Comparison of ENCODE assay signal across 13 cellular contexts in genomic region chr3:142168514-142168913, GRCh38. TPM values are rescaled to one million over a fixed set of nuclear protein-coding genes. Genes with fewer than 3 reads are reported as not detected.
A peak's percentile ranks its signal among the peaks of the same experiment; 100 is the strongest.
DNase-seq lines count a peak whose midpoint lies in the region; ATAC-seq and TF ChIP-seq lines count a peak whose summit lies in the region.
"Had no signal": no experiment of that assay in that cellular context is flagged by ENCODE, and none has a peak within 500 bp of the region (broad histone marks: within the 10 kb centered on the region; RNA-seq: fewer than 3 reads in every experiment).

No MANE protein-coding gene starts in this region.

- H4K91ac ChIP-seq in H9 (ENCODE audit: insufficient read length, low read depth, low read length): no peak overlapping the region

- H3K4ac ChIP-seq in H9 (ENCODE audit: low read depth, low read length): no peak overlapping the region

- no peak overlapping the region for H4K5ac ChIP-seq in H9 (ENCODE audit: insufficient read length, low read depth, low read length)

- H3K4me3 ChIP-seq in endodermal cell (ENCODE audit: low read length) (no peak overlapping the region), thyroid gland (replicated peaks in 1 of 3) (no peak overlapping the region)
- H3K4me3 ChIP-seq in naive thymus-derived CD4-positive, alpha-beta T cell (ENCODE audit: low read length): no peak overlapping the region
- H3K4me3 ChIP-seq: GM12878 had no signal

- no CpG with 5 or more reads among the region's 3 CpGs for WGBS in H9 (ENCODE audit: extremely low coverage, insufficient read length, low lambda C conversion rate)
- whole genome bisulfite sequencing in endodermal cell (ENCODE audit: insufficient coverage in 1 of 2, insufficient read length in 1 of 2), 2 experiments: 50 to 62% methylated on average over 2 to 3 of the region's 3 CpGs
- WGBS in thyroid gland, 2 donors: 80 to 83% methylated on average over 3 of the region's 3 CpGs

- H2AFZ ChIP-seq in H9 (ENCODE audit: low read length): no peak overlapping the region

- no peaks in the 10 kb centered on the region for H3K9me3 ChIP-seq in H9 (ENCODE audit: control insufficient read depth, low read depth, low read length)
- no peaks in the 10 kb centered on the region for H3K9me3 ChIP-seq in endodermal cell (ENCODE audit: control insufficient read depth, low read length)
- no peaks in the 10 kb centered on the region for H3K9me3 ChIP-seq in thyroid gland
- no peaks in the 10 kb centered on the region for H3K9me3 ChIP-seq in naive thymus-derived CD4-positive, alpha-beta T cell (ENCODE audit: control insufficient read depth in 2 of 3, low read length in 3 of 3)

- no peak overlapping the region for H2AK5ac ChIP-seq in H9 (ENCODE audit: insufficient read length, low read length)

- no peaks in the 10 kb centered on the region for H3K23me2 ChIP-seq in H9 (ENCODE audit: insufficient read length, low read depth, low read length, poor library complexity, severe bottlenecking)

- H2BK12ac ChIP-seq in H9 (ENCODE audit: insufficient read length, low read depth, low read length): no peak overlapping the region

- no peak overlapping the region for H2BK5ac ChIP-seq in H9 (ENCODE audit: insufficient read length, low read length)

- no peak overlapping the region for H3T11ph ChIP-seq in H9 (ENCODE audit: low read length)

- no peak overlapping the region for H3K23ac ChIP-seq in H9 (ENCODE audit: insufficient read length, low read depth, low read length)

- H4K8ac ChIP-seq in H9 (replicated peaks; ENCODE audit: insufficient read length, low read depth, low read length): no peak overlapping the region

- H3K27ac ChIP-seq in H9 (ENCODE audit: insufficient read length, low read depth, low read length): no peak overlapping the region
- no peak overlapping the region for H3K27ac ChIP-seq in endodermal cell (ENCODE audit: low read depth, low read length)
- H3K27ac ChIP-seq in thyroid gland: no peak overlapping the region
- no peak overlapping the region for H3K27ac ChIP-seq in naive thymus-derived CD4-positive, alpha-beta T cell (ENCODE audit: low read depth, low read length)

- intact Hi-C loops in thyroid gland (cut with DNase I): no loop called here
- intact Hi-C loops in naive thymus-derived CD4-positive, alpha-beta T cell (cut with micrococcal nuclease): no loop called here

- H2BK15ac ChIP-seq in H9 (ENCODE audit: low read depth, low read length): no peak overlapping the region

- H3K4me2 ChIP-seq in H9 (ENCODE audit: insufficient read depth, insufficient read length, low read length): peak overlapping the region; percentile 13

- peaks cover 7 to 21% (median 14%) of the 10 kb centered on the region in 3 experiments for H3K36me3 Mint-ChIP-seq in H9 (ENCODE audit: insufficient read depth in 1 of 3, low read depth in 3 of 3)
- H3K36me3 Mint-ChIP-seq in endodermal cell (ENCODE audit: low read depth): peaks cover 21% of the 10 kb centered on the region
- H3K36me3 Mint-ChIP-seq in naive thymus-derived CD4-positive, alpha-beta T cell: peaks cover 7 to 32% (median 15%) of the 10 kb centered on the region in 5 donors

- no peak overlapping the region for H3K56ac ChIP-seq in H9 (ENCODE audit: insufficient read length, low read depth, low read length)

- no peak for TF ChIP-seq CTCF in H9 (conservative IDR thresholded peaks at IDR 0.05)
- no peak for TF ChIP-seq CTCF in endodermal cell (conservative IDR thresholded peaks at IDR 0.05)
- no peak for TF ChIP-seq CTCF in thyroid gland (IDR thresholded peaks at IDR 0.05)

- peaks cover 6% of the 10 kb centered on the region; the same call in 1 of the 2 replicates for H3K4me1 ChIP-seq in H9 (ENCODE audit: insufficient read depth, low read length)
- no peaks in the 10 kb centered on the region for H3K4me1 ChIP-seq in endodermal cell (ENCODE audit: control insufficient read depth, insufficient read depth, low read length)
- H3K4me1 ChIP-seq in thyroid gland: no peaks in the 10 kb centered on the region
- H3K4me1 ChIP-seq in naive thymus-derived CD4-positive, alpha-beta T cell (ENCODE audit: control insufficient read depth in 2 of 2, insufficient read depth in 2 of 2, low read length in 2 of 2): no peaks in the 10 kb centered on the region

- CTCF ChIA-PET in naive thymus-derived CD4-positive, alpha-beta T cell (lab: Charles Lee): no interaction called here

- H2BK20ac ChIP-seq in H9 (ENCODE audit: low read depth, low read length, poor library complexity, severe bottlenecking): no peak overlapping the region

- H3K36me3 ChIP-seq in endodermal cell (ENCODE audit: control insufficient read depth, insufficient read depth, low read length) (peaks cover 44% of the 10 kb centered on the region), thyroid gland (peaks cover 7 to 29% of the 10 kb centered on the region in 2 donors)
- peaks cover 0 to 9% (median 0%) of the 10 kb centered on the region in 3 experiments for H3K36me3 ChIP-seq in naive thymus-derived CD4-positive, alpha-beta T cell (ENCODE audit: control insufficient read depth in 2 of 3, insufficient read depth in 3 of 3, low read length in 3 of 3)

- no peak for ATAC-seq in HG02759 (IDR thresholded peaks at IDR 0.05; ENCODE audit: unreplicated experiment)
- ATAC-seq in naive thymus-derived CD4-positive, alpha-beta T cell: no peak
- ATAC-seq: GM12878, HepG2 had no signal

- no peaks in the 10 kb centered on the region for H3K9me3 Mint-ChIP-seq in H9
- H3K9me3 Mint-ChIP-seq in endodermal cell: no peaks in the 10 kb centered on the region
- H3K9me3 Mint-ChIP-seq in naive thymus-derived CD4-positive, alpha-beta T cell: no peaks in the 10 kb centered on the region
- H3K9me3 Mint-ChIP-seq: CD4-positive, alpha-beta memory T cell had no signal

- no peak overlapping the region for H2BK120ac ChIP-seq in H9 (ENCODE audit: low read depth, low read length, poor library complexity, severe bottlenecking)

- no peak overlapping the region for H3K14ac ChIP-seq in H9 (ENCODE audit: insufficient read depth, low read length)

- no peak overlapping the region for H3K9ac ChIP-seq in H9 (ENCODE audit: extremely low read depth, insufficient read length, low read length)
- no peak overlapping the region for H3K9ac ChIP-seq in endodermal cell (ENCODE audit: extremely low read depth, low read length, poor library complexity, severe bottlenecking)

- H3K27me3 Mint-ChIP-seq in H9 (ENCODE audit: low read depth) (peaks cover 2% of the 10 kb centered on the region), endodermal cell (ENCODE audit: insufficient read depth) (no peaks in the 10 kb centered on the region)
- H3K27me3 Mint-ChIP-seq in naive thymus-derived CD4-positive, alpha-beta T cell: no peaks in the 10 kb centered on the region
- H3K27me3 Mint-ChIP-seq: B cell; CD4-positive, alpha-beta memory T cell had no signal

- DNase-seq in H9 (peak; percentile 40), endodermal cell (peak; percentile 44), iPS-NIHi11 (ENCODE audit: low spot score) (peak; percentile 65), thyroid gland (no peak), GM19238 (ENCODE audit: insufficient read length, low spot score) (no peak)
- DNase-seq in naive thymus-derived CD4-positive, alpha-beta T cell: no peak
- DNase-seq: C1 segment of cervical spinal cord; CD4-positive, alpha-beta memory T cell; DMS79 had no signal

- H4K20me1 ChIP-seq in H9 (ENCODE audit: control insufficient read depth, insufficient read depth, insufficient read length): no peaks in the 10 kb centered on the region

- H3K79me2 ChIP-seq in H9 (ENCODE audit: insufficient read depth, low read length): no peaks in the 10 kb centered on the region

- no peak for TF ChIP-seq POLR2A in thyroid gland (IDR thresholded peaks at IDR 0.05)

- peak overlapping the region; percentile 8 to 57; a peak in 3 of 5 replicates for H3K4me3 Mint-ChIP-seq in H9
- no peak overlapping the region for H3K4me3 Mint-ChIP-seq in endodermal cell
- H3K4me3 Mint-ChIP-seq in naive thymus-derived CD4-positive, alpha-beta T cell: no peak overlapping the region
- H3K4me3 Mint-ChIP-seq: B cell; CD4-positive, alpha-beta memory T cell had no signal

- H3K4me1 Mint-ChIP-seq in H9 (peaks cover 34 to 44% of the 10 kb centered on the region in 2 experiments), endodermal cell (no peaks in the 10 kb centered on the region)
- H3K4me1 Mint-ChIP-seq in naive thymus-derived CD4-positive, alpha-beta T cell: no peaks in the 10 kb centered on the region
- H3K4me1 Mint-ChIP-seq: B cell; CD4-positive, alpha-beta memory T cell had no signal

- H3K79me1 ChIP-seq in H9 (ENCODE audit: insufficient read depth, low read depth, low read length, poor library complexity, severe bottlenecking): no peaks in the 10 kb centered on the region

- no peak overlapping the region for H3K18ac ChIP-seq in H9 (ENCODE audit: insufficient read length, low read depth, low read length)

- H3K27me3 ChIP-seq in H9 (ENCODE audit: insufficient read depth, low read length): no peaks in the 10 kb centered on the region
- H3K27me3 ChIP-seq in endodermal cell (ENCODE audit: control insufficient read depth, insufficient read depth, low read length, poor library complexity, severe bottlenecking): no peaks in the 10 kb centered on the region
- no peaks in the 10 kb centered on the region for H3K27me3 ChIP-seq in thyroid gland
- no peaks in the 10 kb centered on the region for H3K27me3 ChIP-seq in naive thymus-derived CD4-positive, alpha-beta T cell (ENCODE audit: control insufficient read depth in 2 of 2, insufficient read depth in 2 of 2, low read length in 2 of 2)

- H3K27ac Mint-ChIP-seq in H9 (peak overlapping the region in 2 of 3 experiments; percentile 50 to 56; a peak in 4 of 7 replicates), endodermal cell (no peak overlapping the region)
- peak overlapping the region in 1 of 9 donors; percentile 32 for H3K27ac Mint-ChIP-seq in naive thymus-derived CD4-positive, alpha-beta T cell
- H3K27ac Mint-ChIP-seq: B cell had no signal

- POLR2A ChIA-PET in naive thymus-derived CD4-positive, alpha-beta T cell (lab: Charles Lee): no interaction called here

RNA-seq across cellular contexts. Expression of gene TFDP2, which starts 19.2 kb away (rescaled TPM):
- total RNA-seq in H9 (2021) (76.0 and 81.9 TPM in 2 replicates), endodermal cell (10 to 100 TPM; 62.7 to 76.4 TPM), thyroid gland (100 to 1,000 TPM in 2 of 4 donors, 10 to 100 TPM in 2; 67.7 to 174 (median 122) TPM)
- 137 TPM for polyA plus RNA-seq in endodermal cell (2013, experiment 1 of 2)
- polyA plus RNA-seq in endodermal cell (2013, experiment 2 of 2): 109 TPM
- total RNA-seq in naive thymus-derived CD4-positive, alpha-beta T cell: 10 to 100 TPM; 23.7 to 44.7 (median 41.0) TPM
- polyA plus RNA-seq in naive thymus-derived CD4-positive, alpha-beta T cell: 10 to 100 TPM; 23.7 to 31.2 TPM

RNA-seq across cellular contexts. Expression of gene GK5, which starts 56.9 kb away (rescaled TPM):
- total RNA-seq in H9 (2021) (10.7 and 13.2 TPM in 2 replicates), endodermal cell (10 to 100 TPM; 17.9 to 31.8 TPM), thyroid gland (10 to 100 TPM; 23.6 to 36.7 (median 29.5) TPM)
- polyA plus RNA-seq in endodermal cell (2013, experiment 1 of 2): 12.8 TPM
- polyA plus RNA-seq in endodermal cell (2013, experiment 2 of 2): 10.9 TPM
- total RNA-seq in naive thymus-derived CD4-positive, alpha-beta T cell: 10 to 100 TPM; 13.8 to 29.5 (median 16.2) TPM
- polyA plus RNA-seq in naive thymus-derived CD4-positive, alpha-beta T cell: 1 to 10 TPM; 4.3 to 5.9 TPM

Comparison
In these comparisons a context has a peak if more than half of its experiments do, and no peak if none do; other contexts are left out.
1. DNase-seq: peak in H9 (single experiment), endodermal cell (single experiment) and iPS-NIHi11 (single experiment); none in thyroid gland (0 of 2), GM19238 (single experiment) and naive thymus-derived CD4-positive, alpha-beta T cell (0 of 9).
2. H3K4me3 Mint-ChIP-seq: peak in H9 (2 of 2); none in endodermal cell (single experiment) and naive thymus-derived CD4-positive, alpha-beta T cell (0 of 10).